Comparison of ENCODE assay signal across 20 cellular contexts in the genomic region with DNA sequence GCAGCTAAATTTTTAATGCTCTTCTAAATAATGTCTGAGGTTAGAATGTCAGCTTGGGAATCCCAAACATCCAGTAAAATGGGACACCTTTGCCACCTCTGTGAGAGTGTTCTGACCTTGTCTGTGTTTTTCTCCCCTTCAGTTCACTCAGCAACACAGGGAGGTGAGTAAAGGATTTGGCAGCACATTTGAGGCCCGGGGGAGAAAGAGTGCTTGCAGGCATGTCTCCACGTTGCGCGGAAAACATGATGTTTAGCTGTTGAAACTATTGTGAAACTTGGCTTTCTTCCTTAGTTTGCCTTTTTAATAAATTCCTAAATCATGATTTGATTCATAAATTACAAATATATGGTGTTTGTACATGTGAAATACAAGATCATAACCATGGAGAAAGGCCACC.
DNase-seq lines count a peak whose midpoint lies in the region; ATAC-seq and TF ChIP-seq lines count a peak whose summit lies in the region.
"Had no signal": no experiment of that assay in that cellular context is flagged by ENCODE, and none has a peak within 500 bp of the region (broad histone marks: within the 10 kb centered on the region; RNA-seq: fewer than 3 reads in every experiment).

No MANE protein-coding gene starts in this region.

- peak overlapping the region; percentile 63 for H2AFZ ChIP-seq in mammary epithelial cell (ENCODE audit: low read depth, low read length)

- H3K4me3 ChIP-seq in BJ (ENCODE audit: low read depth, low read length) (no peak overlapping the region), mammary epithelial cell (replicated peaks in 1 of 3; ENCODE audit: insufficient read depth in 1 of 3, low read depth in 2 of 3, low read length in 3 of 3) (no peak overlapping the region)
- H3K4me3 ChIP-seq: spleen had no signal

- DNase-seq in BJ (ENCODE audit: low read depth) (peak; percentile 8), mammary epithelial cell (peak; percentile 65), left ventricle myocardium superior (peak; percentile 34), renal cortical epithelial cell (ENCODE audit: low read depth) (peak; percentile 83), NCI-H187 (lab: John Stamatoyannopoulos, UW) (no peak), activated gamma-delta T cell treated with Interleukin-2 at 50 U/mL for 16 hours (no peak)
- DNase-seq in activated naive CD4-positive, alpha-beta T cell treated with Interleukin-2 at 50 U/mL for 16 hours: no peak
- no peak for DNase-seq in activated T-helper 1 cell treated with anti-CD3 and anti-CD28 coated beads, Interleukin-12 subunit alpha, Interleukin-12 subunit beta, Interleukin-2, Interleukin-4 antibody, amounts not matched to agents 30 ng/mL and 10 ng/mL and 1 ng/mL, durations not matched to agents 14 hours and 24 hours and 36 hours (ENCODE audit: low spot score)
- DNase-seq: ACHN; activated CD8-positive, alpha-beta T cell treated with anti-CD3 and anti-CD28 coated beads, Interleukin-2, amount 10 ng/mL, durations not matched to agents 7 days and 5 days; Caco-2; IMR-90; mesenchymal stem cell; NCI-H1092; NCI-H2171; spleen; SW 1271 had no signal

- H3K27me3 ChIP-seq in BJ (ENCODE audit: control insufficient read depth, insufficient read depth, low read length) (no peaks in the 10 kb centered on the region), mammary epithelial cell (ENCODE audit: insufficient read depth, low read length) (no peaks in the 10 kb centered on the region)
- H3K27me3 ChIP-seq: spleen had no signal

- dilution Hi-C loops in mammary epithelial cell (cut with HindIII; ENCODE audit: low sequenced_read_pairs): no loop called here

- peaks cover 17% of the 10 kb centered on the region for H3K9me3 Mint-ChIP-seq in activated T-helper 1 cell treated with anti-CD3 and anti-CD28 coated beads, Interleukin-12 subunit alpha, Interleukin-12 subunit beta, Interleukin-2, Interleukin-4 antibody, amounts not matched to agents 30 ng/mL and 10 ng/mL and 1 ng/mL, durations not matched to agents 14 hours and 24 hours and 36 hours
- H3K9me3 Mint-ChIP-seq: stimulated activated memory B cell treated with anti-CD40 and anti-IgM and Interleukin-4, amounts not matched to agents 10 μg/mL and 1 μg/mL and 100 μg/mL, for 72 hours had no signal

- no peaks in the 10 kb centered on the region for H4K20me1 ChIP-seq in mammary epithelial cell (ENCODE audit: insufficient read depth, low read length)

- H3K27ac ChIP-seq in mammary epithelial cell (ENCODE audit: insufficient read depth, low read depth, low read length): peak overlapping the region; percentile 59
- H3K27ac ChIP-seq: spleen, VCaP had no signal

- H3K4me1 Mint-ChIP-seq in activated T-helper 1 cell treated with anti-CD3 and anti-CD28 coated beads, Interleukin-12 subunit alpha, Interleukin-12 subunit beta, Interleukin-2, Interleukin-4 antibody, amounts not matched to agents 30 ng/mL and 10 ng/mL and 1 ng/mL, durations not matched to agents 14 hours and 24 hours and 36 hours (ENCODE audit: low read depth): no peaks in the 10 kb centered on the region
- H3K4me1 Mint-ChIP-seq: activated T-helper 17 cell treated with anti-CD3 and anti-CD28 coated beads, Interleukin-2, amount 50 U/mL, for 72 hours; stimulated activated memory B cell treated with anti-CD40 and anti-IgM and Interleukin-4, amounts not matched to agents 10 μg/mL and 1 μg/mL and 100 μg/mL, for 72 hours had no signal

- no peak overlapping the region for H3K4me3 Mint-ChIP-seq in activated T-helper 1 cell treated with anti-CD3 and anti-CD28 coated beads, Interleukin-12 subunit alpha, Interleukin-12 subunit beta, Interleukin-2, Interleukin-4 antibody, amounts not matched to agents 30 ng/mL and 10 ng/mL and 1 ng/mL, durations not matched to agents 14 hours and 24 hours and 36 hours
- H3K4me3 Mint-ChIP-seq: activated CD8-positive, alpha-beta T cell treated with anti-CD3 and anti-CD28 coated beads, Interleukin-2, amount 10 ng/mL, durations not matched to agents 7 days and 5 days; activated T-helper 17 cell treated with anti-CD3 and anti-CD28 coated beads, Interleukin-2, amount 50 U/mL, for 72 hours; stimulated activated memory B cell treated with anti-CD40 and anti-IgM and Interleukin-4, amounts not matched to agents 10 μg/mL and 1 μg/mL and 100 μg/mL, for 72 hours had no signal

- H3K4me1 ChIP-seq in mammary epithelial cell (ENCODE audit: insufficient read depth, low read length): peaks cover 13% of the 10 kb centered on the region
- H3K4me1 ChIP-seq: Caco-2, spleen had no signal

- WGBS in mammary epithelial cell (ENCODE audit: low coverage, missing lambda C conversion rate): 5% methylated on average over 4 of the region's 4 CpGs

- in situ Hi-C loops in mammary epithelial cell (cut with MboI; ENCODE audit: low sequenced_read_pairs in 2 of 2): no loop called here

- peak overlapping the region; percentile 13 for H3K4me2 ChIP-seq in mammary epithelial cell (ENCODE audit: insufficient read depth, low read depth, low read length)

- no peak overlapping the region for H3K9ac ChIP-seq in mammary epithelial cell (ENCODE audit: insufficient read depth, low read length)

- intact Hi-C loops in mammary epithelial cell (cut with micrococcal nuclease): loop anchor here (5.0 to 10.0 kb wide), 2 partner anchors 192 to 710 kb away; a partner anchor contains a TSS
- intact Hi-C loops in left ventricle myocardium superior (cut with micrococcal nuclease): no loop called here
- intact Hi-C loops in activated T-helper 1 cell treated with anti-CD3 and anti-CD28 coated beads, Interleukin-12 subunit alpha, Interleukin-12 subunit beta, Interleukin-2, Interleukin-4 antibody, amounts not matched to agents 30 ng/mL and 10 ng/mL and 1 ng/mL, durations not matched to agents 14 hours and 24 hours and 36 hours (cut with micrococcal nuclease): no loop called here

- CTCF ChIA-PET in BJ (lab: Yijun Ruan, JAX) (interaction anchor here (1.0 to 1.7 kb wide), 2 partner anchors 98 to 708 kb away, joined by 3 to 5 read pairs; a partner anchor contains a TSS), mammary epithelial cell (lab: Charles Lee; ENCODE audit: low non-redundant PET) (no interaction called here)

- BruUV-seq in mammary epithelial cell (replicated peaks; lab: Mats Ljungman, UMichigan): no TSS peak

- H3K36me3 ChIP-seq in BJ (ENCODE audit: control insufficient read depth, insufficient read depth, low read length) (no peaks in the 10 kb centered on the region), mammary epithelial cell (ENCODE audit: insufficient read depth, low read length) (no peaks in the 10 kb centered on the region)
- H3K36me3 ChIP-seq: spleen had no signal

- no peaks in the 10 kb centered on the region for H3K79me2 ChIP-seq in mammary epithelial cell (ENCODE audit: insufficient read depth, low read length)

- POLR2A ChIA-PET in BJ (lab: Charles Lee): no interaction called here

- ATAC-seq in left ventricle myocardium superior: peak; percentile 83
- ATAC-seq: activated CD8-positive, alpha-beta T cell treated with anti-CD3 and anti-CD28 coated beads, Interleukin-2, amount 10 ng/mL, durations not matched to agents 7 days and 5 days; activated T-helper 17 cell treated with anti-CD3 and anti-CD28 coated beads, Interleukin-2, amount 50 U/mL, for 72 hours; stimulated activated memory B cell treated with anti-CD40 and anti-IgM and Interleukin-4, amounts not matched to agents 10 μg/mL and 1 μg/mL and 100 μg/mL, for 72 hours had no signal

- H3K27me3 Mint-ChIP-seq in activated T-helper 1 cell treated with anti-CD3 and anti-CD28 coated beads, Interleukin-12 subunit alpha, Interleukin-12 subunit beta, Interleukin-2, Interleukin-4 antibody, amounts not matched to agents 30 ng/mL and 10 ng/mL and 1 ng/mL, durations not matched to agents 14 hours and 24 hours and 36 hours (ENCODE audit: insufficient read depth): no peaks in the 10 kb centered on the region
- H3K27me3 Mint-ChIP-seq: activated T-helper 17 cell treated with anti-CD3 and anti-CD28 coated beads, Interleukin-2, amount 50 U/mL, for 72 hours; stimulated activated memory B cell treated with anti-CD40 and anti-IgM and Interleukin-4, amounts not matched to agents 10 μg/mL and 1 μg/mL and 100 μg/mL, for 72 hours had no signal

- H3K9me3 ChIP-seq in mammary epithelial cell (replicated peaks; ENCODE audit: insufficient read depth, low read length): no peaks in the 10 kb centered on the region
- H3K9me3 ChIP-seq: Caco-2, spleen had no signal

- TF ChIP-seq CTCF in BJ (IDR thresholded peaks at IDR 0.05; ENCODE audit: insufficient read depth, low read depth, low read length) (no peak), mammary epithelial cell (conservative IDR thresholded peaks at IDR 0.05 in 1 of 2, IDR thresholded peaks at IDR 0.05 in 1 of 2; ENCODE audit: extremely low read depth in 1 of 2, insufficient read depth in 1 of 2, low read depth in 1 of 2, low read length in 2 of 2) (no peak)

- no peak overlapping the region for H3K27ac Mint-ChIP-seq in activated T-helper 1 cell treated with anti-CD3 and anti-CD28 coated beads, Interleukin-12 subunit alpha, Interleukin-12 subunit beta, Interleukin-2, Interleukin-4 antibody, amounts not matched to agents 30 ng/mL and 10 ng/mL and 1 ng/mL, durations not matched to agents 14 hours and 24 hours and 36 hours
- H3K27ac Mint-ChIP-seq: activated CD8-positive, alpha-beta T cell treated with anti-CD3 and anti-CD28 coated beads, Interleukin-2, amount 10 ng/mL, durations not matched to agents 7 days and 5 days; activated T-helper 17 cell treated with anti-CD3 and anti-CD28 coated beads, Interleukin-2, amount 50 U/mL, for 72 hours; stimulated activated memory B cell treated with anti-CD40 and anti-IgM and Interleukin-4, amounts not matched to agents 10 μg/mL and 1 μg/mL and 100 μg/mL, for 72 hours had no signal

- H3K36me3 Mint-ChIP-seq in activated T-helper 1 cell treated with anti-CD3 and anti-CD28 coated beads, Interleukin-12 subunit alpha, Interleukin-12 subunit beta, Interleukin-2, Interleukin-4 antibody, amounts not matched to agents 30 ng/mL and 10 ng/mL and 1 ng/mL, durations not matched to agents 14 hours and 24 hours and 36 hours (ENCODE audit: low read depth): no peaks in the 10 kb centered on the region
- H3K36me3 Mint-ChIP-seq: stimulated activated memory B cell treated with anti-CD40 and anti-IgM and Interleukin-4, amounts not matched to agents 10 μg/mL and 1 μg/mL and 100 μg/mL, for 72 hours had no signal

Comparison
In these comparisons a context has a peak if more than half of its experiments do, and no peak if none do; other contexts are left out.
1. DNase-seq: peak in BJ (single experiment), mammary epithelial cell (single experiment), left ventricle myocardium superior (single experiment) and renal cortical epithelial cell (single experiment); none in activated naive CD4-positive, alpha-beta T cell treated with Interleukin-2 at 50 U/mL for 16 hours (single experiment), NCI-H187 (0 of 2), activated T-helper 1 cell treated with anti-CD3 and anti-CD28 coated beads, Interleukin-12 subunit alpha, Interleukin-12 subunit beta, Interleukin-2, Interleukin-4 antibody, amounts not matched to agents 30 ng/mL and 10 ng/mL and 1 ng/mL, durations not matched to agents 14 hours and 24 hours and 36 hours (single experiment) and activated gamma-delta T cell treated with Interleukin-2 at 50 U/mL for 16 hours (single experiment).